Comparison of ENCODE assay signal across 15 cellular contexts in genomic region chr6:82862543-82862942, GRCh38.
DNase-seq lines count a peak whose midpoint lies in the region; ATAC-seq and TF ChIP-seq lines count a peak whose summit lies in the region.
"Had no signal": no experiment of that assay in that cellular context is flagged by ENCODE, and none has a peak within 500 bp of the region (broad histone marks: within the 10 kb centered on the region; RNA-seq: fewer than 3 reads in every experiment).

No MANE protein-coding gene starts in this region.

- no peak overlapping the region for H3K27ac ChIP-seq in lung (ENCODE audit: low read depth in 1 of 2, low read length in 1 of 2)
- H3K27ac ChIP-seq: BLaER1, heart right ventricle, uterus had no signal

- no peaks in the 10 kb centered on the region for H3K4me1 ChIP-seq in lung (ENCODE audit: control insufficient read depth in 2 of 2, insufficient read depth in 2 of 2, low read length in 2 of 2)
- H3K4me1 ChIP-seq: BLaER1, heart right ventricle, uterus had no signal

- 41 to 64% methylated on average over 1 of the region's 1 CpG for WGBS in lung, 2 donors

- DNase-seq in AG08395 (ENCODE audit: low spot score): peak; percentile 74
- DNase-seq in HT1080 (ENCODE audit: low read depth): peak; percentile 80
- peak; percentile 72 for DNase-seq in astrocyte of the spinal cord (ENCODE audit: low read depth, low spot score)
- DNase-seq in lung (ENCODE audit: low spot score): no peak
- no peak for DNase-seq in NCI-H2227 (lab: John Stamatoyannopoulos, UW; ENCODE audit: unreplicated experiment)
- DNase-seq in activated effector memory CD4-positive, alpha-beta T cell treated with anti-CD3 and anti-CD28 coated beads, Interleukin-2, amount 50 U/mL, for 16 hours: no peak
- no peak for DNase-seq in GOT3 (lab: John Stamatoyannopoulos, UW)
- DNase-seq in GM13977 (ENCODE audit: low spot score): no peak
- DNase-seq: amniotic stem cell; effector memory CD4-positive, alpha-beta T cell; heart right ventricle; stimulated activated CD4-positive, alpha-beta T cell treated with anti-CD3 and anti-CD28 coated beads, Interleukin-2, amount 100 ng/mL, for 24 hours; uterus had no signal

- no peak for TF ChIP-seq CTCF in astrocyte of the spinal cord (IDR thresholded peaks at IDR 0.05; ENCODE audit: low read depth, low read length)
- no peak for TF ChIP-seq CTCF in lung (IDR thresholded peaks at IDR 0.05; ENCODE audit: control extremely low read depth, extremely low read depth)
- TF ChIP-seq CTCF in GM13977 (IDR thresholded peaks at IDR 0.05; ENCODE audit: extremely low read depth, insufficient read depth, missing control alignments): no peak

- no peaks in the 10 kb centered on the region for H3K27me3 ChIP-seq in lung (ENCODE audit: control insufficient read depth, insufficient read depth)
- H3K27me3 ChIP-seq: BLaER1, heart right ventricle, uterus had no signal

- H3K9me3 ChIP-seq in lung (ENCODE audit: control insufficient read depth in 2 of 2, insufficient read depth in 1 of 2, low read length in 1 of 2): peaks cover 0 to 1% of the 10 kb centered on the region in 2 donors
- H3K9me3 ChIP-seq: BLaER1, uterus had no signal

- in situ Hi-C loops in astrocyte of the spinal cord (cut with HindIII; ENCODE audit: low sequenced_read_pairs) (no loop called here), GM13977 (cut with MboI; ENCODE audit: low pct_unique_long_range_greater_than_20kb, low sequenced_read_pairs, unreplicated experiment) (no loop called here)

- ATAC-seq in lung (ENCODE audit: insufficient read depth, low FRiP score): peak; percentile 53
- ATAC-seq: activated CD4-positive, CD25-positive, alpha-beta regulatory T cell treated with anti-CD3 and anti-CD28 coated beads, Interleukin-2, amount 50 U/mL, for 24 hours; heart right ventricle had no signal

- H3K4me3 ChIP-seq in astrocyte of the spinal cord (ENCODE audit: low read depth, low read length): no peak overlapping the region
- no peak overlapping the region for H3K4me3 ChIP-seq in lung
- H3K4me3 ChIP-seq: BLaER1, heart right ventricle, uterus had no signal

- H3K36me3 ChIP-seq in lung (ENCODE audit: control insufficient read depth in 2 of 2, insufficient read depth in 2 of 2, low read length in 2 of 2): no peaks in the 10 kb centered on the region
- H3K36me3 ChIP-seq: BLaER1, heart right ventricle, uterus had no signal

Comparison
In these comparisons a context has a peak if more than half of its experiments do, and no peak if none do; other contexts are left out.
1. DNase-seq: peak in AG08395 (single experiment), HT1080 (single experiment) and astrocyte of the spinal cord (single experiment); none in lung (single experiment), NCI-H2227 (single experiment), activated effector memory CD4-positive, alpha-beta T cell treated with anti-CD3 and anti-CD28 coated beads, Interleukin-2, amount 50 U/mL, for 16 hours (single experiment), GOT3 (single experiment) and GM13977 (single experiment).